In genomic region chr22:27491888-27492287, GRCh38 we compare ENCODE assay signal across 29 cellular contexts.
"Had no signal": no experiment of that assay in that cellular context is flagged by ENCODE, and none has a peak within 500 bp of the region (broad histone marks: within the 10 kb centered on the region; RNA-seq: fewer than 3 reads in every experiment).

No MANE protein-coding gene starts in this region.

- H2AFZ ChIP-seq: parathyroid adenoma had no signal

- H3K4me1 ChIP-seq: parathyroid adenoma, suprapubic skin, testis, upper lobe of right lung, vagina had no signal

- H3K4me3 ChIP-seq: ovary, psoas muscle, right lobe of liver, sigmoid colon, suprapubic skin, testis, tibial artery, transverse colon, upper lobe of right lung, vagina had no signal

- H3K36me3 ChIP-seq: ovary, right lobe of liver, sigmoid colon, suprapubic skin, tibial artery, transverse colon, upper lobe of right lung, vagina had no signal

- H3K4me3 Mint-ChIP-seq: naive thymus-derived CD8-positive, alpha-beta T cell; natural killer cell treated with Interleukin-12 subunit alpha and Interleukin-12 subunit beta and Interleukin-15 and Interleukin-18, amount 100 ng/mL, for 72 hours; stimulated activated memory B cell treated with anti-CD40 and anti-IgM and Interleukin-4, amounts not matched to agents 10 μg/mL and 1 μg/mL and 100 μg/mL, for 72 hours; stimulated activated naive CD8-positive, alpha-beta T cell treated with anti-CD3 and anti-CD28 coated beads, Interleukin-15, amount 100 ng/mL, for 72 hours; type B pancreatic cell had no signal

- H3K27ac Mint-ChIP-seq: naive B cell; naive thymus-derived CD8-positive, alpha-beta T cell; natural killer cell treated with Interleukin-12 subunit alpha and Interleukin-12 subunit beta and Interleukin-15 and Interleukin-18, amount 100 ng/mL, for 72 hours; progenitor cell of endocrine pancreas; stimulated activated memory B cell treated with anti-CD40 and anti-IgM and Interleukin-4, amounts not matched to agents 10 μg/mL and 1 μg/mL and 100 μg/mL, for 72 hours; stimulated activated naive CD8-positive, alpha-beta T cell treated with anti-CD3 and anti-CD28 coated beads, Interleukin-15, amount 100 ng/mL, for 72 hours; type B pancreatic cell had no signal

- DNase-seq: naive B cell; naive thymus-derived CD8-positive, alpha-beta T cell; occipital lobe; ovary; psoas muscle; right cardiac atrium; right lobe of liver; sigmoid colon; small intestine; stimulated activated CD4-positive, alpha-beta T cell treated with anti-CD3 and anti-CD28 coated beads, Interleukin-15, amount 100 ng/mL, for 24 hours; stimulated activated CD4-positive, alpha-beta T cell treated with anti-CD3 and anti-CD28 coated beads, Interleukin-2, amount 100 ng/mL, for 24 hours; stimulated activated CD4-positive, alpha-beta T cell treated with anti-CD3 and anti-CD28 coated beads, Interleukin-4, amount 100 ng/mL, for 1 hour; stimulated activated CD4-positive, alpha-beta T cell treated with anti-CD3 and anti-CD28 coated beads, Interleukin-4, amount 100 ng/mL, for 4 hours; stimulated activated CD8-positive, alpha-beta memory T cell treated with anti-CD3 and anti-CD28 coated beads, Interleukin-4, amount 100 ng/mL, for 48 hours; stimulated activated naive CD4-positive, alpha-beta T cell; stimulated activated naive CD8-positive, alpha-beta T cell treated with anti-CD3 and anti-CD28 coated beads, Interleukin-15, amount 100 ng/mL, for 72 hours; stimulated activated naive CD8-positive, alpha-beta T cell treated with anti-CD3 and anti-CD28 coated beads, Interleukin-15, Interleukin-2, amounts not matched to agents 100 U/mL and 50 U/mL, for 24 hours; substantia nigra; testis; tibial artery; transverse colon; upper lobe of right lung had no signal

- H3K9ac ChIP-seq: parathyroid adenoma had no signal

- H3K36me3 Mint-ChIP-seq: natural killer cell treated with Interleukin-12 subunit alpha and Interleukin-12 subunit beta and Interleukin-15 and Interleukin-18, amount 100 ng/mL, for 72 hours; stimulated activated memory B cell treated with anti-CD40 and anti-IgM and Interleukin-4, amounts not matched to agents 10 μg/mL and 1 μg/mL and 100 μg/mL, for 72 hours had no signal

- ATAC-seq: naive thymus-derived CD8-positive, alpha-beta T cell; natural killer cell treated with Interleukin-12 subunit alpha and Interleukin-12 subunit beta and Interleukin-15 and Interleukin-18, amount 100 ng/mL, for 72 hours; psoas muscle; right cardiac atrium; right lobe of liver; stimulated activated memory B cell treated with anti-CD40 and anti-IgM and Interleukin-4, amounts not matched to agents 10 μg/mL and 1 μg/mL and 100 μg/mL, for 72 hours; stimulated activated naive CD8-positive, alpha-beta T cell treated with anti-CD3 and anti-CD28 coated beads, Interleukin-15, amount 100 ng/mL, for 72 hours; stimulated activated naive CD8-positive, alpha-beta T cell treated with anti-CD3 and anti-CD28 coated beads, Interleukin-15, Interleukin-2, amounts not matched to agents 100 U/mL and 50 U/mL, for 24 hours; upper lobe of right lung had no signal

- H3K27me3 ChIP-seq: ovary, right lobe of liver, suprapubic skin, testis, tibial artery, transverse colon, upper lobe of right lung, vagina had no signal

- H3K79me2 ChIP-seq: parathyroid adenoma had no signal

- H3K27me3 Mint-ChIP-seq: progenitor cell of endocrine pancreas; stimulated activated memory B cell treated with anti-CD40 and anti-IgM and Interleukin-4, amounts not matched to agents 10 μg/mL and 1 μg/mL and 100 μg/mL, for 72 hours; type B pancreatic cell had no signal

- H3K27ac ChIP-seq: ovary, parathyroid adenoma, psoas muscle, sigmoid colon, suprapubic skin, testis, tibial artery, transverse colon, upper lobe of right lung, vagina had no signal

- H3K9me3 ChIP-seq: ovary, psoas muscle, right lobe of liver, suprapubic skin, testis, tibial artery, transverse colon, upper lobe of right lung, vagina had no signal

- H3K4me1 Mint-ChIP-seq: naive B cell; stimulated activated memory B cell treated with anti-CD40 and anti-IgM and Interleukin-4, amounts not matched to agents 10 μg/mL and 1 μg/mL and 100 μg/mL, for 72 hours; stimulated activated naive CD8-positive, alpha-beta T cell treated with anti-CD3 and anti-CD28 coated beads, Interleukin-15, amount 100 ng/mL, for 72 hours had no signal
